In the genomic region with DNA sequence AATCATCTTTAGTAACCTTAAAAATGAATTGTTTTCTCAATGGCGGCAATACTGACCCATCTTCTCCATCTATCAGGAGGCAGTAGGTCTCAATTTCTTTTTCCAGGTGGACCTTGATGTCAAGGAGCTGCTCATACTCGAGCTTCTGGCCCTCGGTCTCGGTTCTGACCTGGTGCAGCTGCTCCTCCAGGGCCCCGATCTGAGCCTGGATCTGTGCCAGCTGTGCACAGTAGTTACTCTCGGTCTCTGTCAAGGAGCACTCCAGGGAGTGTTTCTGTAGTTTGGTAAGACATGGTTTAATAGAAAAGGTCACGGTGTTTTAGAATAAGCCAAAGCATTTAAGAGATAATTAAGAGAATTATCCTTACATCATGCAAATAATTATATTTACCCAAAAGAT, we compare ENCODE assay signal across 16 cellular contexts. TPM values are rescaled to one million over a fixed set of nuclear protein-coding genes. Genes with fewer than 3 reads are reported as not detected.
DNase-seq lines count a peak whose midpoint lies in the region; TF ChIP-seq lines count a peak whose summit lies in the region.
"Had no signal": no experiment of that assay in that cellular context is flagged by ENCODE, and none has a peak within 500 bp of the region (broad histone marks: within the 10 kb centered on the region; RNA-seq: fewer than 3 reads in every experiment).

No MANE protein-coding gene starts in this region.

- no peaks in the 10 kb centered on the region for H3K79me2 ChIP-seq in Loucy (ENCODE audit: insufficient read depth, low read length)

- H3K9me2 ChIP-seq in Loucy (replicated peaks; ENCODE audit: low read depth, low read length) = no peaks in the 10 kb centered on the region

- DNase-seq in NCI-H748 (lab: John Stamatoyannopoulos, UW; ENCODE audit: unreplicated experiment) = peak; percentile 64
- DNase-seq in NCI-H748 treated with DMSO at 0.1 percent for 48 hours (lab: John Stamatoyannopoulos, UW) = no peak
- DNase-seq in RPMI7951 (ENCODE audit: low read depth) = peak; percentile 1
- DNase-seq in DMS53 treated with DMSO at 0.1 percent for 48 hours (lab: John Stamatoyannopoulos, UW; ENCODE audit: unreplicated experiment) = no peak
- DNase-seq in Kasumi-1 (lab: John Stamatoyannopoulos, UW) = no peak
- no peak for DNase-seq in NCI-H1930 (lab: John Stamatoyannopoulos, UW)
- DNase-seq: C1 segment of cervical spinal cord; CD4-positive, alpha-beta memory T cell; DMS153; HCEC 1CT; HFFc6 had no signal

- no peaks in the 10 kb centered on the region for H4K20me1 ChIP-seq in Loucy (ENCODE audit: insufficient read depth, low read length, poor library complexity, severe bottlenecking)

- no peaks in the 10 kb centered on the region for H3K27me3 ChIP-seq in Loucy (ENCODE audit: insufficient read depth, low read length, poor library complexity, severe bottlenecking)

- peak overlapping the region; percentile 59 for H3K9ac ChIP-seq in Loucy (ENCODE audit: low read depth, low read length, poor library complexity, severe bottlenecking)

- H2AFZ ChIP-seq in Loucy (ENCODE audit: low read length) = no peak overlapping the region

- H3F3A ChIP-seq in Loucy (ENCODE audit: low read depth) = 0 out of 2 replicates have a peak, but pooled peaks cover 9% of the 10 kb centered on the region

- H3K4me2 ChIP-seq in Loucy (ENCODE audit: low read depth, low read length, poor library complexity, severe bottlenecking) = peak overlapping the region; percentile 73

- H3K9me3 ChIP-seq in Loucy (ENCODE audit: insufficient read depth, low read depth, low read length) = no peaks in the 10 kb centered on the region

- H3K36me3 ChIP-seq in Loucy (ENCODE audit: insufficient read depth, low read length) = no peaks in the 10 kb centered on the region

- no peak for TF ChIP-seq CTCF in Loucy (conservative IDR thresholded peaks at IDR 0.05; ENCODE audit: low read length)

- peak overlapping the region; percentile 40 for H3K4me3 ChIP-seq in Loucy (ENCODE audit: low read length, poor library complexity, severe bottlenecking)

- H3K4me1 ChIP-seq in Loucy (ENCODE audit: insufficient read depth, low read length, poor library complexity, severe bottlenecking) = peaks cover 34% of the 10 kb centered on the region

RNA-seq across cellular contexts. Expression of gene KRT27, which starts 4.9 kb away (rescaled TPM):
- not detected in 2 replicates for total RNA-seq in RPMI7951 (2014; rRNA removed; shearing (Covaris generic))
- total RNA-seq: B cell; CD4-positive, alpha-beta memory T cell; Daoy; H4; HepG2; HFFc6 had no signal

RNA-seq across cellular contexts. Expression of gene KRT26, which starts 5.5 kb away (rescaled TPM):
- total RNA-seq in RPMI7951 (2014; rRNA removed; shearing (Covaris generic)) = not detected in 2 replicates
- total RNA-seq: B cell; CD4-positive, alpha-beta memory T cell; Daoy; H4; HepG2; HFFc6 had no signal

RNA-seq across cellular contexts. Expression of gene KRT28, which starts 22.3 kb away (rescaled TPM):
- total RNA-seq in RPMI7951 (2014; rRNA removed; shearing (Covaris generic)) = not detected in 2 replicates
- total RNA-seq: B cell; CD4-positive, alpha-beta memory T cell; Daoy; H4; HepG2; HFFc6 had no signal

RNA-seq across cellular contexts. Expression of gene KRT25, which starts 22.3 kb away (rescaled TPM):
- total RNA-seq in RPMI7951 (2014; rRNA removed; shearing (Covaris generic)) = not detected in 2 replicates
- total RNA-seq: B cell; CD4-positive, alpha-beta memory T cell; Daoy; H4; HepG2; HFFc6 had no signal

RNA-seq across cellular contexts. Expression of gene KRT10, which starts 45.0 kb away (rescaled TPM):
- total RNA-seq in RPMI7951 (2014; rRNA removed; shearing (Covaris generic)) = 19.7 and 26.7 TPM in 2 replicates

Comparison
In these comparisons a context has a peak if more than half of its experiments do, and no peak if none do; other contexts are left out.
1. DNase-seq: peak in NCI-H748 (single experiment) and RPMI7951 (single experiment); none in NCI-H748 treated with DMSO at 0.1 percent for 48 hours (single experiment), DMS53 treated with DMSO at 0.1 percent for 48 hours (single experiment), Kasumi-1 (0 of 2) and NCI-H1930 (0 of 2).